1 cellular context compared by ENCODE assay signal in the genomic region with DNA sequence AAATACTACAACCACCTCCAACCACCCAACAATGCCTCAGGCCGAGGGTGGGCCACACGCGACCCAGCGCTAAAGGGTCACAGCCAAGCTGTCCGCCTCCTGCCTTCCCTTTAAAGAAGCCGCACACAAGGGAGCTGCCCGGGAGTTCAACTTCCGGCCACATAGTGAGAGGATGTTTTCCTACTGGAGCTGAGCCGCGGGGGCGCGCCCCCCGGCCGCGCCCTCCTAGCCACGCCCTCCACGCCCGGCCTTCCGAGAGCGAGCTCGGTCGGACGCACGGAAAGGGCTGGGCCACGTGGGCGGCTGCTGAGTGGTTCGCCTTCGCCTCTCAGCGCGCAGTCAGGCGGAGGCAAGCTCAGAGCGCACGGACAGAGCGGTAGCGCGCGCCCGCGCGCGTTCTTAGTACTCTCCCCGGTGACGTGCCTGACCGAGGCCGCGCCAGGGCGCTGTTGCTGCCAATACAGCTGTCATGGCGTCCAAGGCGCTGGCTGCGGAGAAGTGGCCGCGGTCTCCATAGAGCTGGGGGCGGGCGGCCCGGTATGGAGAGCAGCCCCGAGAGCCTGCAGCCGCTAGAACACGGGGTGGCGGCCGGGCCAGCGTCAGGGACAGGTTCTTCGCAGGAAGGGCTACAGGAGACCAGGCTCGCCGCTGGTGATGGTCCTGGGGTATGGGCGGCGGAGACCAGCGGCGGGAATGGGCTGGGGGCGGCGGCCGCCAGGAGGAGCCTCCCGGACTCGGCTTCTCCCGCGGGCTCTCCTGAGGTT.
TF ChIP-seq lines count a peak whose summit lies in the region.

A gene with protein sequence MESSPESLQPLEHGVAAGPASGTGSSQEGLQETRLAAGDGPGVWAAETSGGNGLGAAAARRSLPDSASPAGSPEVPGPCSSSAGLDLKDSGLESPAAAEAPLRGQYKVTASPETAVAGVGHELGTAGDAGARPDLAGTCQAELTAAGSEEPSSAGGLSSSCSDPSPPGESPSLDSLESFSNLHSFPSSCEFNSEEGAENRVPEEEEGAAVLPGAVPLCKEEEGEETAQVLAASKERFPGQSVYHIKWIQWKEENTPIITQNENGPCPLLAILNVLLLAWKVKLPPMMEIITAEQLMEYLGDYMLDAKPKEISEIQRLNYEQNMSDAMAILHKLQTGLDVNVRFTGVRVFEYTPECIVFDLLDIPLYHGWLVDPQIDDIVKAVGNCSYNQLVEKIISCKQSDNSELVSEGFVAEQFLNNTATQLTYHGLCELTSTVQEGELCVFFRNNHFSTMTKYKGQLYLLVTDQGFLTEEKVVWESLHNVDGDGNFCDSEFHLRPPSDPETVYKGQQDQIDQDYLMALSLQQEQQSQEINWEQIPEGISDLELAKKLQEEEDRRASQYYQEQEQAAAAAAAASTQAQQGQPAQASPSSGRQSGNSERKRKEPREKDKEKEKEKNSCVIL (plus strand): TSS at position 446 of the 764 bp plus-strand sequence. CDS start 94 bp downstream, at position 540.

TF ChIP-seq in HepG2, 621 proteins besides CTCF, POLR2A, EP300 and RAD21 (continued from another document and continues in another):
- TF ChIP-seq MIER2 (CRISPR knock-in tag; IDR thresholded peaks at IDR 0.05) (no peak; the same call in 1 of the 2 replicates), HMG20B (CRISPR knock-in tag; conservative IDR thresholded peaks at IDR 0.05) (0 out of 2 replicates have a peak, but pooled peaks have one; percentile 54), PTBP1 (IDR thresholded peaks at IDR 0.05; ENCODE audit: low read depth, low read length, poor library complexity, severe bottlenecking) (peak; percentile 33), ZNF333 (CRISPR knock-in tag; IDR thresholded peaks at IDR 0.05; ENCODE audit: borderline replicate concordance) (no peak), SKI (IDR thresholded peaks at IDR 0.05; ENCODE audit: partially characterized antibody) (peak; percentile 21), ZNF577 (CRISPR knock-in tag; IDR thresholded peaks at IDR 0.05; ENCODE audit: borderline replicate concordance, low read depth) (0 out of 2 replicates have a peak, but pooled peaks have one; percentile 51), NCOA1 (CRISPR knock-in tag; IDR thresholded peaks at IDR 0.05) (no peak), CHD4 (IDR thresholded peaks at IDR 0.05; ENCODE audit: borderline replicate concordance, low read length) (no peak), ZNF121 (CRISPR knock-in tag; IDR thresholded peaks at IDR 0.05) (0 out of 2 replicates have a peak, but pooled peaks have one; percentile 56), THAP11 (CRISPR knock-in tag; IDR thresholded peaks at IDR 0.05) (peak; percentile 72), POGZ (CRISPR knock-in tag; IDR thresholded peaks at IDR 0.05) (peak; percentile 86), ZNF713 (CRISPR knock-in tag; IDR thresholded peaks at IDR 0.05) (no peak), ZNF251 (CRISPR knock-in tag; IDR thresholded peaks at IDR 0.05) (no peak), ZNF674 (CRISPR knock-in tag; IDR thresholded peaks at IDR 0.05; ENCODE audit: low read depth) (no peak), NFE2L1 (CRISPR knock-in tag; IDR thresholded peaks at IDR 0.05; ENCODE audit: borderline replicate concordance) (no peak), ZBTB21 (CRISPR knock-in tag; IDR thresholded peaks at IDR 0.05) (no peak), NR2F1 (CRISPR knock-in tag; IDR thresholded peaks at IDR 0.05) (peak; percentile 30 to 86; a peak in 2 of 4 replicates), DR1 (CRISPR knock-in tag; IDR thresholded peaks at IDR 0.05) (peak; percentile 82), FOSL1 (CRISPR knock-in tag; IDR thresholded peaks at IDR 0.05; ENCODE audit: borderline replicate concordance) (no peak), ZNF296 (CRISPR knock-in tag; conservative IDR thresholded peaks at IDR 0.05) (no peak), RFX5 (IDR thresholded peaks at IDR 0.05; ENCODE audit: low read depth, low read length) (0 out of 2 replicates have a peak, but pooled peaks have one; percentile 19), SMAD3 (CRISPR knock-in tag; IDR thresholded peaks at IDR 0.05) (no peak), FOXA3 (CRISPR knock-in tag; IDR thresholded peaks at IDR 0.05) (peak; percentile 44), ZNF598 (CRISPR knock-in tag; IDR thresholded peaks at IDR 0.05; ENCODE audit: borderline replicate concordance) (no peak; the same call in 1 of the 2 replicates), ZNF383 (CRISPR knock-in tag; IDR thresholded peaks at IDR 0.05; ENCODE audit: borderline replicate concordance) (no peak), SIX4 (CRISPR knock-in tag; IDR thresholded peaks at IDR 0.05) (peak; percentile 51; the same call in 1 of the 2 replicates)
- TF ChIP-seq, protein P1, sequence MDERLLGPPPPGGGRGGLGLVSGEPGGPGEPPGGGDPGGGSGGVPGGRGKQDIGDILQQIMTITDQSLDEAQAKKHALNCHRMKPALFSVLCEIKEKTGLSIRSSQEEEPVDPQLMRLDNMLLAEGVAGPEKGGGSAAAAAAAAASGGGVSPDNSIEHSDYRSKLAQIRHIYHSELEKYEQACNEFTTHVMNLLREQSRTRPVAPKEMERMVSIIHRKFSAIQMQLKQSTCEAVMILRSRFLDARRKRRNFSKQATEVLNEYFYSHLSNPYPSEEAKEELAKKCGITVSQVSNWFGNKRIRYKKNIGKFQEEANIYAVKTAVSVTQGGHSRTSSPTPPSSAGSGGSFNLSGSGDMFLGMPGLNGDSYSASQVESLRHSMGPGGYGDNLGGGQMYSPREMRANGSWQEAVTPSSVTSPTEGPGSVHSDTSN (CRISPR knock-in tag; IDR thresholded peaks at IDR 0.05), result no peak
- TF ChIP-seq, protein P2, sequence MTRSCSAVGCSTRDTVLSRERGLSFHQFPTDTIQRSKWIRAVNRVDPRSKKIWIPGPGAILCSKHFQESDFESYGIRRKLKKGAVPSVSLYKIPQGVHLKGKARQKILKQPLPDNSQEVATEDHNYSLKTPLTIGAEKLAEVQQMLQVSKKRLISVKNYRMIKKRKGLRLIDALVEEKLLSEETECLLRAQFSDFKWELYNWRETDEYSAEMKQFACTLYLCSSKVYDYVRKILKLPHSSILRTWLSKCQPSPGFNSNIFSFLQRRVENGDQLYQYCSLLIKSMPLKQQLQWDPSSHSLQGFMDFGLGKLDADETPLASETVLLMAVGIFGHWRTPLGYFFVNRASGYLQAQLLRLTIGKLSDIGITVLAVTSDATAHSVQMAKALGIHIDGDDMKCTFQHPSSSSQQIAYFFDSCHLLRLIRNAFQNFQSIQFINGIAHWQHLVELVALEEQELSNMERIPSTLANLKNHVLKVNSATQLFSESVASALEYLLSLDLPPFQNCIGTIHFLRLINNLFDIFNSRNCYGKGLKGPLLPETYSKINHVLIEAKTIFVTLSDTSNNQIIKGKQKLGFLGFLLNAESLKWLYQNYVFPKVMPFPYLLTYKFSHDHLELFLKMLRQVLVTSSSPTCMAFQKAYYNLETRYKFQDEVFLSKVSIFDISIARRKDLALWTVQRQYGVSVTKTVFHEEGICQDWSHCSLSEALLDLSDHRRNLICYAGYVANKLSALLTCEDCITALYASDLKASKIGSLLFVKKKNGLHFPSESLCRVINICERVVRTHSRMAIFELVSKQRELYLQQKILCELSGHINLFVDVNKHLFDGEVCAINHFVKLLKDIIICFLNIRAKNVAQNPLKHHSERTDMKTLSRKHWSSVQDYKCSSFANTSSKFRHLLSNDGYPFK (CRISPR knock-in tag; IDR thresholded peaks at IDR 0.05; ENCODE audit: borderline replicate concordance), result peak; percentile 88
- TF ChIP-seq, protein P3, sequence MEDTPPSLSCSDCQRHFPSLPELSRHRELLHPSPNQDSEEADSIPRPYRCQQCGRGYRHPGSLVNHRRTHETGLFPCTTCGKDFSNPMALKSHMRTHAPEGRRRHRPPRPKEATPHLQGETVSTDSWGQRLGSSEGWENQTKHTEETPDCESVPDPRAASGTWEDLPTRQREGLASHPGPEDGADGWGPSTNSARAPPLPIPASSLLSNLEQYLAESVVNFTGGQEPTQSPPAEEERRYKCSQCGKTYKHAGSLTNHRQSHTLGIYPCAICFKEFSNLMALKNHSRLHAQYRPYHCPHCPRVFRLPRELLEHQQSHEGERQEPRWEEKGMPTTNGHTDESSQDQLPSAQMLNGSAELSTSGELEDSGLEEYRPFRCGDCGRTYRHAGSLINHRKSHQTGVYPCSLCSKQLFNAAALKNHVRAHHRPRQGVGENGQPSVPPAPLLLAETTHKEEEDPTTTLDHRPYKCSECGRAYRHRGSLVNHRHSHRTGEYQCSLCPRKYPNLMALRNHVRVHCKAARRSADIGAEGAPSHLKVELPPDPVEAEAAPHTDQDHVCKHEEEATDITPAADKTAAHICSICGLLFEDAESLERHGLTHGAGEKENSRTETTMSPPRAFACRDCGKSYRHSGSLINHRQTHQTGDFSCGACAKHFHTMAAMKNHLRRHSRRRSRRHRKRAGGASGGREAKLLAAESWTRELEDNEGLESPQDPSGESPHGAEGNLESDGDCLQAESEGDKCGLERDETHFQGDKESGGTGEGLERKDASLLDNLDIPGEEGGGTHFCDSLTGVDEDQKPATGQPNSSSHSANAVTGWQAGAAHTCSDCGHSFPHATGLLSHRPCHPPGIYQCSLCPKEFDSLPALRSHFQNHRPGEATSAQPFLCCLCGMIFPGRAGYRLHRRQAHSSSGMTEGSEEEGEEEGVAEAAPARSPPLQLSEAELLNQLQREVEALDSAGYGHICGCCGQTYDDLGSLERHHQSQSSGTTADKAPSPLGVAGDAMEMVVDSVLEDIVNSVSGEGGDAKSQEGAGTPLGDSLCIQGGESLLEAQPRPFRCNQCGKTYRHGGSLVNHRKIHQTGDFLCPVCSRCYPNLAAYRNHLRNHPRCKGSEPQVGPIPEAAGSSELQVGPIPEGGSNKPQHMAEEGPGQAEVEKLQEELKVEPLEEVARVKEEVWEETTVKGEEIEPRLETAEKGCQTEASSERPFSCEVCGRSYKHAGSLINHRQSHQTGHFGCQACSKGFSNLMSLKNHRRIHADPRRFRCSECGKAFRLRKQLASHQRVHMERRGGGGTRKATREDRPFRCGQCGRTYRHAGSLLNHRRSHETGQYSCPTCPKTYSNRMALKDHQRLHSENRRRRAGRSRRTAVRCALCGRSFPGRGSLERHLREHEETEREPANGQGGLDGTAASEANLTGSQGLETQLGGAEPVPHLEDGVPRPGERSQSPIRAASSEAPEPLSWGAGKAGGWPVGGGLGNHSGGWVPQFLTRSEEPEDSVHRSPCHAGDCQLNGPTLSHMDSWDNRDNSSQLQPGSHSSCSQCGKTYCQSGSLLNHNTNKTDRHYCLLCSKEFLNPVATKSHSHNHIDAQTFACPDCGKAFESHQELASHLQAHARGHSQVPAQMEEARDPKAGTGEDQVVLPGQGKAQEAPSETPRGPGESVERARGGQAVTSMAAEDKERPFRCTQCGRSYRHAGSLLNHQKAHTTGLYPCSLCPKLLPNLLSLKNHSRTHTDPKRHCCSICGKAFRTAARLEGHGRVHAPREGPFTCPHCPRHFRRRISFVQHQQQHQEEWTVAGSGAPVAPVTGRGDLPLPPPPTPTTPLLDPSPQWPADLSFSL (CRISPR knock-in tag; IDR thresholded peaks at IDR 0.05), result no peak
- TF ChIP-seq, protein P4, sequence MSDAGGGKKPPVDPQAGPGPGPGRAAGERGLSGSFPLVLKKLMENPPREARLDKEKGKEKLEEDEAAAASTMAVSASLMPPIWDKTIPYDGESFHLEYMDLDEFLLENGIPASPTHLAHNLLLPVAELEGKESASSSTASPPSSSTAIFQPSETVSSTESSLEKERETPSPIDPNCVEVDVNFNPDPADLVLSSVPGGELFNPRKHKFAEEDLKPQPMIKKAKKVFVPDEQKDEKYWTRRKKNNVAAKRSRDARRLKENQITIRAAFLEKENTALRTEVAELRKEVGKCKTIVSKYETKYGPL (CRISPR knock-in tag; IDR thresholded peaks at IDR 0.05), result no peak
- TF ChIP-seq, protein P5, sequence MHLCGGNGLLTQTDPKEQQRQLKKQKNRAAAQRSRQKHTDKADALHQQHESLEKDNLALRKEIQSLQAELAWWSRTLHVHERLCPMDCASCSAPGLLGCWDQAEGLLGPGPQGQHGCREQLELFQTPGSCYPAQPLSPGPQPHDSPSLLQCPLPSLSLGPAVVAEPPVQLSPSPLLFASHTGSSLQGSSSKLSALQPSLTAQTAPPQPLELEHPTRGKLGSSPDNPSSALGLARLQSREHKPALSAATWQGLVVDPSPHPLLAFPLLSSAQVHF (CRISPR knock-in tag; IDR thresholded peaks at IDR 0.05), result 0 out of 2 replicates have a peak, but pooled peaks have one; percentile 89
- TF ChIP-seq, protein P6, sequence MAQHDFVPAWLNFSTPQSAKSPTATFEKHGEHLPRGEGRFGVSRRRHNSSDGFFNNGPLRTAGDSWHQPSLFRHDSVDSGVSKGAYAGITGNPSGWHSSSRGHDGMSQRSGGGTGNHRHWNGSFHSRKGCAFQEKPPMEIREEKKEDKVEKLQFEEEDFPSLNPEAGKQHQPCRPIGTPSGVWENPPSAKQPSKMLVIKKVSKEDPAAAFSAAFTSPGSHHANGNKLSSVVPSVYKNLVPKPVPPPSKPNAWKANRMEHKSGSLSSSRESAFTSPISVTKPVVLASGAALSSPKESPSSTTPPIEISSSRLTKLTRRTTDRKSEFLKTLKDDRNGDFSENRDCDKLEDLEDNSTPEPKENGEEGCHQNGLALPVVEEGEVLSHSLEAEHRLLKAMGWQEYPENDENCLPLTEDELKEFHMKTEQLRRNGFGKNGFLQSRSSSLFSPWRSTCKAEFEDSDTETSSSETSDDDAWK (CRISPR knock-in tag; IDR thresholded peaks at IDR 0.05), result no peak
- TF ChIP-seq, protein P7, sequence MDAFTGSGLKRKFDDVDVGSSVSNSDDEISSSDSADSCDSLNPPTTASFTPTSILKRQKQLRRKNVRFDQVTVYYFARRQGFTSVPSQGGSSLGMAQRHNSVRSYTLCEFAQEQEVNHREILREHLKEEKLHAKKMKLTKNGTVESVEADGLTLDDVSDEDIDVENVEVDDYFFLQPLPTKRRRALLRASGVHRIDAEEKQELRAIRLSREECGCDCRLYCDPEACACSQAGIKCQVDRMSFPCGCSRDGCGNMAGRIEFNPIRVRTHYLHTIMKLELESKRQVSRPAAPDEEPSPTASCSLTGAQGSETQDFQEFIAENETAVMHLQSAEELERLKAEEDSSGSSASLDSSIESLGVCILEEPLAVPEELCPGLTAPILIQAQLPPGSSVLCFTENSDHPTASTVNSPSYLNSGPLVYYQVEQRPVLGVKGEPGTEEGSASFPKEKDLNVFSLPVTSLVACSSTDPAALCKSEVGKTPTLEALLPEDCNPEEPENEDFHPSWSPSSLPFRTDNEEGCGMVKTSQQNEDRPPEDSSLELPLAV (CRISPR knock-in tag; conservative IDR thresholded peaks at IDR 0.05; ENCODE audit: low read depth), result no peak
- TF ChIP-seq, protein P8, sequence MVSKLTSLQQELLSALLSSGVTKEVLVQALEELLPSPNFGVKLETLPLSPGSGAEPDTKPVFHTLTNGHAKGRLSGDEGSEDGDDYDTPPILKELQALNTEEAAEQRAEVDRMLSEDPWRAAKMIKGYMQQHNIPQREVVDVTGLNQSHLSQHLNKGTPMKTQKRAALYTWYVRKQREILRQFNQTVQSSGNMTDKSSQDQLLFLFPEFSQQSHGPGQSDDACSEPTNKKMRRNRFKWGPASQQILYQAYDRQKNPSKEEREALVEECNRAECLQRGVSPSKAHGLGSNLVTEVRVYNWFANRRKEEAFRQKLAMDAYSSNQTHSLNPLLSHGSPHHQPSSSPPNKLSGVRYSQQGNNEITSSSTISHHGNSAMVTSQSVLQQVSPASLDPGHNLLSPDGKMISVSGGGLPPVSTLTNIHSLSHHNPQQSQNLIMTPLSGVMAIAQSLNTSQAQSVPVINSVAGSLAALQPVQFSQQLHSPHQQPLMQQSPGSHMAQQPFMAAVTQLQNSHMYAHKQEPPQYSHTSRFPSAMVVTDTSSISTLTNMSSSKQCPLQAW (CRISPR knock-in tag; IDR thresholded peaks at IDR 0.05), result peak; percentile 95
- TF ChIP-seq, protein P9, sequence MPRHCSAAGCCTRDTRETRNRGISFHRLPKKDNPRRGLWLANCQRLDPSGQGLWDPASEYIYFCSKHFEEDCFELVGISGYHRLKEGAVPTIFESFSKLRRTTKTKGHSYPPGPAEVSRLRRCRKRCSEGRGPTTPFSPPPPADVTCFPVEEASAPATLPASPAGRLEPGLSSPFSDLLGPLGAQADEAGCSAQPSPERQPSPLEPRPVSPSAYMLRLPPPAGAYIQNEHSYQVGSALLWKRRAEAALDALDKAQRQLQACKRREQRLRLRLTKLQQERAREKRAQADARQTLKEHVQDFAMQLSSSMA (CRISPR knock-in tag; IDR thresholded peaks at IDR 0.05), result no peak
